In genomic region chr7:3897430-3898385, GRCh38 we compare ENCODE assay signal across 8 cellular contexts.
DNase-seq lines count a peak whose midpoint lies in the region; ATAC-seq and TF ChIP-seq lines count a peak whose summit lies in the region.

No MANE protein-coding gene starts in this region.

- intact Hi-C loops in natural killer cell (cut with micrococcal nuclease) = loop anchor here (1.0 kb wide), 1 partner anchor 1032 kb away; no protein-coding TSS in a partner anchor

- H3K36me3 ChIP-seq in upper lobe of left lung = no peaks in the 10 kb centered on the region

- H3K36me3 Mint-ChIP-seq in natural killer cell = no peaks in the 10 kb centered on the region
- H3K36me3 Mint-ChIP-seq in natural killer cell treated with Interleukin-12 subunit alpha and Interleukin-12 subunit beta and Interleukin-15 and Interleukin-18, amount 100 ng/mL, for 72 hours = no peaks in the 10 kb centered on the region
- no peaks in the 10 kb centered on the region for H3K36me3 Mint-ChIP-seq in neural crest cell (ENCODE audit: low read depth)

- no peak for TF ChIP-seq POLR2A in upper lobe of left lung (IDR thresholded peaks at IDR 0.05)

- no peaks in the 10 kb centered on the region for H3K4me1 ChIP-seq in upper lobe of left lung

- H3K9me3 Mint-ChIP-seq in natural killer cell (no peaks in the 10 kb centered on the region), neural crest cell (no peaks in the 10 kb centered on the region)
- no peaks in the 10 kb centered on the region for H3K9me3 Mint-ChIP-seq in natural killer cell treated with Interleukin-12 subunit alpha and Interleukin-12 subunit beta and Interleukin-15 and Interleukin-18, amount 100 ng/mL, for 72 hours

- TF ChIP-seq CTCF in natural killer cell (IDR thresholded peaks at IDR 0.05) = peak; percentile 95
- peak; percentile 84 for TF ChIP-seq CTCF in epithelial cell of esophagus (IDR thresholded peaks at IDR 0.05; ENCODE audit: insufficient read depth, low read depth, low read length, missing control alignments)
- TF ChIP-seq CTCF in neural crest cell (conservative IDR thresholded peaks at IDR 0.05) = peak; percentile 87
- peak; percentile 49 to 76 (median 72) for TF ChIP-seq CTCF in upper lobe of left lung (IDR thresholded peaks at IDR 0.05)

- 75 to 76% methylated on average over 10 of the region's 10 CpGs for WGBS in upper lobe of left lung, 2 donors

- no peaks in the 10 kb centered on the region for H3K27me3 ChIP-seq in upper lobe of left lung

- no peaks in the 10 kb centered on the region for H3K9me3 ChIP-seq in upper lobe of left lung

- H3K4me3 Mint-ChIP-seq in natural killer cell (no peak overlapping the region), neural crest cell (no peak overlapping the region)
- no peak overlapping the region for H3K4me3 Mint-ChIP-seq in natural killer cell treated with Interleukin-12 subunit alpha and Interleukin-12 subunit beta and Interleukin-15 and Interleukin-18, amount 100 ng/mL, for 72 hours

- peak; percentile 47 to 65 (median 60) for ATAC-seq in natural killer cell
- ATAC-seq in natural killer cell treated with Interleukin-12 subunit alpha and Interleukin-12 subunit beta and Interleukin-15 and Interleukin-18, amount 100 ng/mL, for 72 hours = no peak
- peak in 1 of 2 donors; percentile 67 for ATAC-seq in upper lobe of left lung (ENCODE audit: low FRiP score in 2 of 2)
- no peak for ATAC-seq in GM18873 (IDR thresholded peaks at IDR 0.05; ENCODE audit: low FRiP score, unreplicated experiment)

- H3K27me3 Mint-ChIP-seq in natural killer cell (ENCODE audit: low read depth in 2 of 2) = peaks cover 32 to 42% of the 10 kb centered on the region in 2 donors
- H3K27me3 Mint-ChIP-seq in natural killer cell treated with Interleukin-12 subunit alpha and Interleukin-12 subunit beta and Interleukin-15 and Interleukin-18, amount 100 ng/mL, for 72 hours = peaks cover 29 to 45% of the 10 kb centered on the region in 2 donors
- H3K27me3 Mint-ChIP-seq in neural crest cell (ENCODE audit: low read depth) = no peaks in the 10 kb centered on the region

- TF ChIP-seq EP300 in upper lobe of left lung (IDR thresholded peaks at IDR 0.05) = no peak

- H3K27ac Mint-ChIP-seq in natural killer cell = no peak overlapping the region
- H3K27ac Mint-ChIP-seq in natural killer cell treated with Interleukin-12 subunit alpha and Interleukin-12 subunit beta and Interleukin-15 and Interleukin-18, amount 100 ng/mL, for 72 hours = no peak overlapping the region
- H3K27ac Mint-ChIP-seq in neural crest cell (ENCODE audit: unreplicated experiment) = no peak overlapping the region

- no peak for DNase-seq in natural killer cell
- no peak for DNase-seq in natural killer cell treated with Interleukin-12 subunit alpha and Interleukin-12 subunit beta and Interleukin-15 and Interleukin-18, amount 100 ng/mL, for 72 hours (ENCODE audit: low spot score)
- DNase-seq in NCI-H1092 (lab: John Stamatoyannopoulos, UW) = peak; percentile 10
- peak; percentile 32 to 45 for DNase-seq in activated CD4-positive, alpha-beta T cell treated with anti-CD3 and anti-CD28 coated beads for 4 hours
- DNase-seq in epithelial cell of esophagus (ENCODE audit: low read depth) = peak; percentile 64
- DNase-seq in neural crest cell (ENCODE audit: low read depth, low spot score) = no peak
- DNase-seq in upper lobe of left lung = no peak

- H3K4me3 ChIP-seq in epithelial cell of esophagus (ENCODE audit: low read length) = no peak overlapping the region
- no peak overlapping the region for H3K4me3 ChIP-seq in upper lobe of left lung

- H3K4me1 Mint-ChIP-seq in natural killer cell = no peaks in the 10 kb centered on the region
- H3K4me1 Mint-ChIP-seq in natural killer cell treated with Interleukin-12 subunit alpha and Interleukin-12 subunit beta and Interleukin-15 and Interleukin-18, amount 100 ng/mL, for 72 hours (ENCODE audit: low read depth in 2 of 2) = no peaks in the 10 kb centered on the region
- H3K4me1 Mint-ChIP-seq in neural crest cell = peaks cover 13% of the 10 kb centered on the region

- H3K27ac ChIP-seq in upper lobe of left lung = no peak overlapping the region

Comparison
In these comparisons a context has a peak if more than half of its experiments do, and no peak if none do; other contexts are left out.
1. ATAC-seq: peak in natural killer cell (3 of 3); none in natural killer cell treated with Interleukin-12 subunit alpha and Interleukin-12 subunit beta and Interleukin-15 and Interleukin-18, amount 100 ng/mL, for 72 hours (0 of 2) and GM18873 (single experiment).
2. DNase-seq: peak in NCI-H1092 (single experiment), activated CD4-positive, alpha-beta T cell treated with anti-CD3 and anti-CD28 coated beads for 4 hours (2 of 2) and epithelial cell of esophagus (single experiment); none in natural killer cell (single experiment), natural killer cell treated with Interleukin-12 subunit alpha and Interleukin-12 subunit beta and Interleukin-15 and Interleukin-18, amount 100 ng/mL, for 72 hours (single experiment), neural crest cell (single experiment) and upper lobe of left lung (0 of 2).
3. Peak in every context shown above with its lines, with median percentiles within 50 percentile points of each other: CTCF ChIP-seq.